ENCODE assay signal across 1 cellular context in genomic region chr6:36127462-36128016, GRCh38.
TF ChIP-seq lines count a peak whose summit lies in the region.

No MANE protein-coding gene starts in this region.

TF ChIP-seq in PFSK-1, 5 proteins besides CTCF, POLR2A, EP300 and RAD21 (continued from another document):
- TF ChIP-seq REST (IDR thresholded peaks at IDR 0.05; ENCODE audit: insufficient read depth in 1 of 2, low read depth in 2 of 2, low read length in 2 of 2): no peak
